30 cellular contexts compared by ENCODE assay signal in genomic region chr14:23725528-23725927, GRCh38.
"Had no signal": no experiment of that assay in that cellular context is flagged by ENCODE, and none has a peak within 500 bp of the region (broad histone marks: within the 10 kb centered on the region; RNA-seq: fewer than 3 reads in every experiment).

No MANE protein-coding gene starts in this region.

- H3K27ac ChIP-seq: left lung, lower lobe of right lung, neutrophil, prostate gland, sigmoid colon, spleen, stomach, testis, thyroid gland, transverse colon, upper lobe of left lung, vagina had no signal

- H3K4me1 Mint-ChIP-seq: mesothelial cell of epicardium; nephron; neural crest cell; stimulated activated effector memory CD8-positive, alpha-beta T cell treated with anti-CD3 and anti-CD28 coated beads, Interleukin-12 subunit alpha, Interleukin-12 subunit beta, amount 100 ng/mL, for 72 hours had no signal

- ATAC-seq: left colon; left lung; lower lobe of right lung; mucosa of descending colon; naive thymus-derived CD8-positive, alpha-beta T cell; right cardiac atrium; stimulated activated effector memory CD8-positive, alpha-beta T cell treated with anti-CD3 and anti-CD28 coated beads, Interleukin-12 subunit alpha, Interleukin-12 subunit beta, amount 100 ng/mL, for 72 hours had no signal

- DNase-seq: head of caudate nucleus; hippocampal formation; left colon; lower lobe of right lung; mammary epithelial cell; mesendoderm; mucosa of descending colon; naive thymus-derived CD8-positive, alpha-beta T cell; occipital lobe; retina; sigmoid colon; small intestine; spleen; stimulated activated CD4-positive, alpha-beta T cell treated with anti-CD3 and anti-CD28 coated beads, Interleukin-4, amount 100 ng/mL, for 24 hours; stimulated activated naive CD4-positive, alpha-beta T cell; stomach; testis; transverse colon; upper lobe of left lung had no signal

- H3K27ac Mint-ChIP-seq: mesothelial cell of epicardium; nephron; stimulated activated effector memory CD8-positive, alpha-beta T cell treated with anti-CD3 and anti-CD28 coated beads, Interleukin-12 subunit alpha, Interleukin-12 subunit beta, amount 100 ng/mL, for 72 hours had no signal

- H3K36me3 ChIP-seq: left lung, lower lobe of right lung, neutrophil, prostate gland, sigmoid colon, spleen, stomach, thyroid gland, transverse colon, upper lobe of left lung, vagina had no signal

- H3K9me3 Mint-ChIP-seq: stimulated activated effector memory CD8-positive, alpha-beta T cell treated with anti-CD3 and anti-CD28 coated beads, Interleukin-12 subunit alpha, Interleukin-12 subunit beta, amount 100 ng/mL, for 72 hours had no signal

- H3K4me3 ChIP-seq: left lung, lower lobe of right lung, mucosa of descending colon, prostate gland, sigmoid colon, spleen, stomach, testis, thyroid gland, transverse colon, upper lobe of left lung, vagina had no signal

- H3K4me1 ChIP-seq: left lung, lower lobe of right lung, prostate gland, sigmoid colon, spleen, stomach, testis, thyroid gland, transverse colon, upper lobe of left lung, vagina had no signal

- H3K9me3 ChIP-seq: left lung, lower lobe of right lung, mucosa of descending colon, neutrophil, prostate gland, sigmoid colon, spleen, stomach, testis, thyroid gland, transverse colon, upper lobe of left lung, vagina had no signal

- H3K4me3 Mint-ChIP-seq: mesothelial cell of epicardium; naive thymus-derived CD8-positive, alpha-beta T cell; nephron; neural crest cell; stimulated activated effector memory CD8-positive, alpha-beta T cell treated with anti-CD3 and anti-CD28 coated beads, Interleukin-12 subunit alpha, Interleukin-12 subunit beta, amount 100 ng/mL, for 72 hours had no signal

- FAIRE-seq: keratinocyte, small intestine had no signal
